22 cellular contexts compared by ENCODE assay signal in genomic region chr17:73380439-73381106, GRCh38.
"Had no signal": no experiment of that assay in that cellular context is flagged by ENCODE, and none has a peak within 500 bp of the region (broad histone marks: within the 10 kb centered on the region; RNA-seq: fewer than 3 reads in every experiment).

No MANE protein-coding gene starts in this region.

- H3K27me3 Mint-ChIP-seq: activated naive CD4-positive, alpha-beta T cell treated with anti-CD3 and anti-CD28 coated beads, Interleukin-2, amount 50 U/mL, for 24 hours had no signal

- H3K27ac Mint-ChIP-seq: activated CD8-positive, alpha-beta T cell treated with anti-CD3 and anti-CD28 coated beads, Interleukin-2, amount 10 ng/mL, durations not matched to agents 7 days and 5 days; activated naive CD4-positive, alpha-beta T cell treated with anti-CD3 and anti-CD28 coated beads, Interleukin-2, amount 50 U/mL, for 24 hours; T-helper 1 cell treated with Interleukin-12 subunit alpha and Interleukin-12 subunit beta and Interleukin-4 antibody, amounts not matched to agents 30 μg/mL and 1 μg/mL, for 36 hours had no signal

- H3K27ac ChIP-seq: breast epithelium, Peyer's patch, RWPE1, SJSA1 had no signal

- H3K4me1 Mint-ChIP-seq: activated naive CD4-positive, alpha-beta T cell treated with anti-CD3 and anti-CD28 coated beads, Interleukin-2, amount 50 U/mL, for 24 hours had no signal

- ATAC-seq: activated CD8-positive, alpha-beta T cell treated with anti-CD3 and anti-CD28 coated beads, Interleukin-2, amount 10 ng/mL, durations not matched to agents 7 days and 5 days; SK-N-SH treated with all-trans-retinoic acid at 6 μM for 48 hours had no signal

- DNase-seq: activated CD4-positive, alpha-beta T cell treated with anti-CD3 and anti-CD28 coated beads for 48 hours; activated CD4-positive, alpha-beta T cell treated with anti-CD3 and anti-CD28 coated beads, Interleukin-2, amount 50 U/mL, for 4 hours; activated CD4-positive, CD25-positive, alpha-beta regulatory T cell treated with anti-CD3 and anti-CD28 coated beads, Interleukin-2, amount 50 U/mL, for 72 hours; activated CD8-positive, alpha-beta memory T cell treated with anti-CD3 and anti-CD28 coated beads, Interleukin-2, amount 50 U/mL, for 48 hours; activated CD8-positive, alpha-beta T cell treated with anti-CD3 and anti-CD28 coated beads, Interleukin-2, amount 10 ng/mL, durations not matched to agents 7 days and 5 days; activated T-cell treated with anti-CD3 and anti-CD28 coated beads, Interleukin-2, amount 50 U/mL, for 1 hour; aorta; Kasumi-1; KBM-7; NCI-H1105; NCI-H1436; NCI-H1694 treated with DMSO at 0.1 percent for 48 hours; NCI-H2081; NCI-H524; Peyer's patch; SHP77 had no signal

- H3K9me3 ChIP-seq: breast epithelium, Peyer's patch, SJSA1 had no signal

- H3K9me3 Mint-ChIP-seq: activated naive CD4-positive, alpha-beta T cell treated with anti-CD3 and anti-CD28 coated beads, Interleukin-2, amount 50 U/mL, for 24 hours; T-helper 1 cell treated with Interleukin-12 subunit alpha and Interleukin-12 subunit beta and Interleukin-4 antibody, amounts not matched to agents 30 μg/mL and 1 μg/mL, for 36 hours had no signal

- H3K4me3 Mint-ChIP-seq: activated CD8-positive, alpha-beta T cell treated with anti-CD3 and anti-CD28 coated beads, Interleukin-2, amount 10 ng/mL, durations not matched to agents 7 days and 5 days; activated naive CD4-positive, alpha-beta T cell treated with anti-CD3 and anti-CD28 coated beads, Interleukin-2, amount 50 U/mL, for 24 hours; T-helper 1 cell treated with Interleukin-12 subunit alpha and Interleukin-12 subunit beta and Interleukin-4 antibody, amounts not matched to agents 30 μg/mL and 1 μg/mL, for 36 hours had no signal

- H3K27me3 ChIP-seq: breast epithelium, Peyer's patch had no signal

- H3K4me1 ChIP-seq: breast epithelium, Peyer's patch, SJSA1 had no signal

- H3K4me3 ChIP-seq: breast epithelium, Peyer's patch, SJSA1 had no signal

- H3K36me3 ChIP-seq: breast epithelium, Peyer's patch, SJSA1 had no signal
